ENCODE assay signal across 7 cellular contexts in the genomic region with DNA sequence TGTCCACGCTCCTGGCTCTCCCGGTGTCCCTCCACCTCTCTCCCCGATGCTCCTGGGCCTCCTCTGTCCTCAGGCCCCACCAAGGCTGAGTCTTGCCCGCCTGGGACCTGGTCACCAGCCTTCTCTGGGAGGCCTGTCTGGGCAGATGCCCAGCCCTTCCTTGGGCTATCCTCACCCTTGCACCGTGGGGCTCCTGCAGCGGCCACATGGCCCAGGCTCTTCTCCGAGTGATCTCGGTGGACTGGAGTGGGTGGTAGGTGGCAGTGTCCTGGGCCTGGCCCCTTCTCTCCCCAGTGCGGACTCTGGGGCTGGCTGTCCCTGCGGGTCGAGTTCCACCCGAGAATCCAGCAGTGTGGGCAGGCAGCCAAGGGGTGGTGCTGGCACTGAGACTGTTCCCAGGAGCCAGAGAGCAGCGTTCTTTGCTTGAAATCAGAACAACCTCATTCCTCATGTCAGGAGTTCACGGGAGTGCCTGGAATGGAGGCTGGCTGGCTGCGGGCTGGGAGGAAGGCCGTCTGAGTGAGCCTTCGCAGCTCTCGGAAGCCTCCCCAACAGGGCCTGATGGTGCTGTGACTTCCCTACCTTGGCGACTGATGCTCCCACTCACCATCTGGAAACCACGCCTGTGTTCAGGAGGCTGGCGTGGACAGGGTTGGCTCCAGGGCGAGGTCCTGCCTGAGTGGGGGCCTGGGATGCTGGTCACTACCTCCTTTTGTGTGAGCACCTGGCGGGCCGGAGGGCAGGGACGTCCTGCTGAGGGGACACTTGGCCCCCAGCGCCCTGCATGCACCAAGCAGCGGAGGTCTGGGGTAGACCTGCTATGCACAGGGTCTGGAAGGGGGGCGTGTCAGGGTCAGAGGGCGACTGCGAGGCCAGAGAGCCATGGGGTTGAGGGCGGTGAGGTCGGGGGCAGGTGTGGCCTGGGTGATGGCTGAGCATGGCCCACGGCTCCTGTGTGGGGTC.
DNase-seq lines count a peak whose midpoint lies in the region; ATAC-seq, FAIRE-seq and TF ChIP-seq lines count a peak whose summit lies in the region.
"Not testable (repeated sequence)": the region's sequence is repeated elsewhere in the genome, so short reads cannot be mapped to it uniquely, and the experiment has no call there.

No MANE protein-coding gene starts in this region.

- H3K9me3 ChIP-seq in kidney (ENCODE audit: control insufficient read depth in 1 of 2, low read length in 2 of 2); right lobe of liver: not testable (repeated sequence)

- CTCF ChIA-PET in activated CD8-positive, alpha-beta T cell treated with anti-CD3 and anti-CD28 coated beads, Interleukin-2, amount 10 ng/mL, durations not matched to agents 7 days and 5 days (lab: Charles Lee): not testable (repeated sequence)

- not testable (repeated sequence) for H3K27ac ChIP-seq in kidney (ENCODE audit: low read depth in 2 of 2, low read length in 2 of 2)
- H3K27ac ChIP-seq in right lobe of liver: peak overlapping the region in 1 of 3 donors; percentile 65
- H3K27ac ChIP-seq in rectal smooth muscle tissue (ENCODE audit: low read depth, low read length): peak overlapping the region; percentile 7

- not testable (repeated sequence) for H3K27me3 ChIP-seq in right lobe of liver; rectal smooth muscle tissue (ENCODE audit: control insufficient read depth, insufficient read depth, low read length)

- H3K36me3 ChIP-seq in kidney (ENCODE audit: control insufficient read depth in 1 of 2, insufficient read depth in 2 of 2, low read length in 2 of 2); right lobe of liver; rectal smooth muscle tissue (ENCODE audit: control insufficient read depth, insufficient read depth, low read length): not testable (repeated sequence)

- not testable (repeated sequence) for TF ChIP-seq CTCF in kidney (IDR thresholded peaks at IDR 0.05; ENCODE audit: borderline replicate concordance, extremely low read depth, insufficient read depth); right lobe of liver (IDR thresholded peaks at IDR 0.05)

- not testable (repeated sequence) for H3K4me3 Mint-ChIP-seq in activated CD8-positive, alpha-beta T cell treated with anti-CD3 and anti-CD28 coated beads, Interleukin-2, amount 10 ng/mL, durations not matched to agents 7 days and 5 days; activated naive CD8-positive, alpha-beta T cell treated with anti-CD3 and anti-CD28 coated beads, Interleukin-2, amount 10 ng/mL, durations not matched to agents 7 days and 5 days
- peak overlapping the region in 1 of 2 donors; percentile 61 for H3K4me3 Mint-ChIP-seq in stimulated activated naive B cell treated with anti-CD40 and anti-IgM and Interleukin-4, amounts not matched to agents 10 μg/mL and 1 μg/mL and 100 μg/mL, for 72 hours

- H3K27me3 Mint-ChIP-seq in activated CD8-positive, alpha-beta T cell treated with anti-CD3 and anti-CD28 coated beads, Interleukin-2, amount 10 ng/mL, durations not matched to agents 7 days and 5 days (ENCODE audit: low read depth); activated naive CD8-positive, alpha-beta T cell treated with anti-CD3 and anti-CD28 coated beads, Interleukin-2, amount 10 ng/mL, durations not matched to agents 7 days and 5 days; stimulated activated naive B cell treated with anti-CD40 and anti-IgM and Interleukin-4, amounts not matched to agents 10 μg/mL and 1 μg/mL and 100 μg/mL, for 72 hours: not testable (repeated sequence)

- intact Hi-C loops in kidney (cut with DNase I); right lobe of liver (cut with DNase I): not testable (repeated sequence)

- not testable (repeated sequence) for H3K4me1 ChIP-seq in kidney (ENCODE audit: control insufficient read depth in 1 of 2, insufficient read depth in 1 of 2, low read depth in 1 of 2, low read length in 2 of 2); right lobe of liver; rectal smooth muscle tissue (ENCODE audit: control insufficient read depth, insufficient read depth, low read length)

- H3K36me3 Mint-ChIP-seq in activated CD8-positive, alpha-beta T cell treated with anti-CD3 and anti-CD28 coated beads, Interleukin-2, amount 10 ng/mL, durations not matched to agents 7 days and 5 days (ENCODE audit: low read depth); activated naive CD8-positive, alpha-beta T cell treated with anti-CD3 and anti-CD28 coated beads, Interleukin-2, amount 10 ng/mL, durations not matched to agents 7 days and 5 days: not testable (repeated sequence)
- H3K36me3 Mint-ChIP-seq in stimulated activated naive B cell treated with anti-CD40 and anti-IgM and Interleukin-4, amounts not matched to agents 10 μg/mL and 1 μg/mL and 100 μg/mL, for 72 hours: peaks cover 33 to 37% of the 10 kb centered on the region in 2 donors

- H3K4me1 Mint-ChIP-seq in activated CD8-positive, alpha-beta T cell treated with anti-CD3 and anti-CD28 coated beads, Interleukin-2, amount 10 ng/mL, durations not matched to agents 7 days and 5 days (ENCODE audit: low read depth); activated naive CD8-positive, alpha-beta T cell treated with anti-CD3 and anti-CD28 coated beads, Interleukin-2, amount 10 ng/mL, durations not matched to agents 7 days and 5 days: not testable (repeated sequence)
- peaks cover 32 to 34% of the 10 kb centered on the region in 2 donors for H3K4me1 Mint-ChIP-seq in stimulated activated naive B cell treated with anti-CD40 and anti-IgM and Interleukin-4, amounts not matched to agents 10 μg/mL and 1 μg/mL and 100 μg/mL, for 72 hours

- not testable (repeated sequence) for H3K27ac Mint-ChIP-seq in activated CD8-positive, alpha-beta T cell treated with anti-CD3 and anti-CD28 coated beads, Interleukin-2, amount 10 ng/mL, durations not matched to agents 7 days and 5 days; activated naive CD8-positive, alpha-beta T cell treated with anti-CD3 and anti-CD28 coated beads, Interleukin-2, amount 10 ng/mL, durations not matched to agents 7 days and 5 days
- H3K27ac Mint-ChIP-seq in stimulated activated naive B cell treated with anti-CD40 and anti-IgM and Interleukin-4, amounts not matched to agents 10 μg/mL and 1 μg/mL and 100 μg/mL, for 72 hours: peak overlapping the region; percentile 90

- ATAC-seq in activated CD8-positive, alpha-beta T cell treated with anti-CD3 and anti-CD28 coated beads, Interleukin-2, amount 10 ng/mL, durations not matched to agents 7 days and 5 days; activated naive CD8-positive, alpha-beta T cell treated with anti-CD3 and anti-CD28 coated beads, Interleukin-2, amount 10 ng/mL, durations not matched to agents 7 days and 5 days (ENCODE audit: low read depth); right lobe of liver; stimulated activated naive B cell treated with anti-CD40 and anti-IgM and Interleukin-4, amounts not matched to agents 10 μg/mL and 1 μg/mL and 100 μg/mL, for 72 hours (replicated peaks): not testable (repeated sequence)

- DNase-seq in activated CD8-positive, alpha-beta T cell treated with anti-CD3 and anti-CD28 coated beads, Interleukin-2, amount 10 ng/mL, durations not matched to agents 7 days and 5 days: peak; percentile 4
- DNase-seq in activated naive CD8-positive, alpha-beta T cell treated with anti-CD3 and anti-CD28 coated beads, Interleukin-2, amount 10 ng/mL, durations not matched to agents 7 days and 5 days: peak; percentile 24
- DNase-seq in kidney (peak; percentile 72), right lobe of liver (peak in 2 of 3 donors; percentile 68 to 71), mesenteric fat pad (ENCODE audit: low spot score) (peak; percentile 81)
- not testable (repeated sequence) for DNase-seq in stimulated activated naive B cell treated with anti-CD40 and anti-IgM and Interleukin-4, amounts not matched to agents 10 μg/mL and 1 μg/mL and 100 μg/mL, for 72 hours

- H3K4me3 ChIP-seq in kidney (ENCODE audit: low read length in 2 of 2); right lobe of liver; rectal smooth muscle tissue (ENCODE audit: low read length): not testable (repeated sequence)

- FAIRE-seq in kidney (lab: Jason Lieb, UNC): not testable (repeated sequence)

- not testable (repeated sequence) for H3K9me3 Mint-ChIP-seq in activated CD8-positive, alpha-beta T cell treated with anti-CD3 and anti-CD28 coated beads, Interleukin-2, amount 10 ng/mL, durations not matched to agents 7 days and 5 days (ENCODE audit: insufficient read depth); activated naive CD8-positive, alpha-beta T cell treated with anti-CD3 and anti-CD28 coated beads, Interleukin-2, amount 10 ng/mL, durations not matched to agents 7 days and 5 days; stimulated activated naive B cell treated with anti-CD40 and anti-IgM and Interleukin-4, amounts not matched to agents 10 μg/mL and 1 μg/mL and 100 μg/mL, for 72 hours

- not testable (repeated sequence) for H3K9ac ChIP-seq in kidney (ENCODE audit: low read length in 2 of 2); rectal smooth muscle tissue (ENCODE audit: low read length)

- POLR2A ChIA-PET in activated CD8-positive, alpha-beta T cell treated with anti-CD3 and anti-CD28 coated beads, Interleukin-2, amount 10 ng/mL, durations not matched to agents 7 days and 5 days (lab: Charles Lee); activated naive CD8-positive, alpha-beta T cell treated with anti-CD3 and anti-CD28 coated beads, Interleukin-2, amount 10 ng/mL, durations not matched to agents 7 days and 5 days (lab: Charles Lee): not testable (repeated sequence)

- not testable (repeated sequence) for TF ChIP-seq POLR2A in right lobe of liver (IDR thresholded peaks at IDR 0.05)

- 80% methylated on average over 3 of the region's 33 CpGs for WGBS in right lobe of liver (ENCODE audit: insufficient coverage, low coverage, low lambda C conversion rate, missing lambda C conversion rate)
